In genomic region chr1:29901618-29902017, GRCh38 we compare ENCODE assay signal across 3 cellular contexts.
TF ChIP-seq lines count a peak whose summit lies in the region.

No MANE protein-coding gene starts in this region.

TF ChIP-seq in HEK293, 187 proteins besides CTCF, POLR2A, EP300 and RAD21:
- TF ChIP-seq HOXA7 (CRISPR knock-in tag; IDR thresholded peaks at IDR 0.05; ENCODE audit: borderline replicate concordance): no peak
- TF ChIP-seq ZBTB21 (tag by site-specific recombination; IDR thresholded peaks at IDR 0.05): no peak
- peak; percentile 44 for TF ChIP-seq ZIC2 (tag by site-specific recombination; IDR thresholded peaks at IDR 0.05)
- TF ChIP-seq KLF10 (tag by site-specific recombination; IDR thresholded peaks at IDR 0.05): no peak
- TF ChIP-seq ZNF302 (tag by site-specific recombination; IDR thresholded peaks at IDR 0.05; ENCODE audit: low read depth): no peak
- TF ChIP-seq ZNF701 (tag by site-specific recombination; IDR thresholded peaks at IDR 0.05): no peak
- peak; percentile 29; the same call in 1 of the 2 replicates for TF ChIP-seq ZFHX2 (tag by site-specific recombination; conservative IDR thresholded peaks at IDR 0.05)
- TF ChIP-seq ZNF561 (tag by site-specific recombination; IDR thresholded peaks at IDR 0.05; ENCODE audit: borderline replicate concordance): no peak

TF ChIP-seq in GM12878, 131 proteins besides CTCF, POLR2A, EP300 and RAD21:
- no peak for TF ChIP-seq HDAC2 (IDR thresholded peaks at IDR 0.05)
- no peak for TF ChIP-seq STAT1 (conservative IDR thresholded peaks at IDR 0.05)
- no peak for TF ChIP-seq RELB (IDR thresholded peaks at IDR 0.05; ENCODE audit: low read depth)
- TF ChIP-seq KLF5 (IDR thresholded peaks at IDR 0.05; ENCODE audit: partially characterized antibody): no peak
- TF ChIP-seq ESRRA (IDR thresholded peaks at IDR 0.05; ENCODE audit: low read length): no peak

TF ChIP-seq in GM12891, 5 proteins besides CTCF, POLR2A, EP300 and RAD21:
- TF ChIP-seq PAX5 (IDR thresholded peaks at IDR 0.05; ENCODE audit: insufficient read depth, low read length, severe bottlenecking): no peak
- no peak for TF ChIP-seq POLR2AphosphoS5 (IDR thresholded peaks at IDR 0.05; ENCODE audit: low read depth, low read length)
- TF ChIP-seq TAF1 (IDR thresholded peaks at IDR 0.05; ENCODE audit: low read depth, low read length): no peak
- TF ChIP-seq POU2F2 (IDR thresholded peaks at IDR 0.05; ENCODE audit: low read depth, low read length): no peak
- TF ChIP-seq SPI1 (IDR thresholded peaks at IDR 0.05; ENCODE audit: low read depth, low read length): no peak
